ENCODE assay signal across 8 cellular contexts in the genomic region with DNA sequence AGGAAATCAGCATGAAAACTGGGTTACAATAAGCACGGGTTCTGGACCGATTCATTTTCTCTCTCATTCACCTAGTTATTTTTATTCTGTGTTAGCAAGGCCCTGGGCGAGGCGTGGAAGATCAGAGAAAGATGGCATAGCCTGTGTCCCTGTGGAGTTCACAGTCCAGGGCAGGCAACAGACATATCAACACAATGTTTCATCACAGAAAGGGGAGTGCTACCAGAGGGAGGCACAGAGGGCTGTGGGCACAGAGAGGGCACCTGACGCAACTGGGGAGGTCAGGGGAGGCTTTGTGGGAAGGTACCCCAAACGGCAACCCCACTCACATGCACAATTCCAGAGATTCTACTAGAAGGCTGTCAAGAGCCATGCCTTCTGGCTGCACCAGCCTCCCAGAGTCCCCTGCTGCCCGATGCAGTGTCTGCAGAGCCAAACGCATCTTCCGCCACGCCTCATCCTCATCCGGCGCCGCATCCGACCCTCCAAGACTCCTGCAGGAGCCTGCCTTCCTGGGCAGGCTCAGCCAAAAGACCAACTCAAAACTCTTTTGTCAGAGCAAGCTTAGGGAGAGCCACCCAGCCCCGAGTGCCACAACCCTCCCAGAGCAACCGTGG. TPM values are rescaled to one million over a fixed set of nuclear protein-coding genes. Genes with fewer than 3 reads are reported as not detected.
DNase-seq lines count a peak whose midpoint lies in the region; ATAC-seq, FAIRE-seq and TF ChIP-seq lines count a peak whose summit lies in the region.

No MANE protein-coding gene starts in this region.

- intact Hi-C loops in PC-3 (cut with micrococcal nuclease): loop anchor here (5.0 kb wide), 1 partner anchor 36 kb away; a partner anchor contains a TSS

- peak overlapping the region; percentile 93 for H3K4me2 ChIP-seq in PC-3 (ENCODE audit: low read length)
- peak overlapping the region; percentile 80 for H3K4me2 ChIP-seq in osteoblast (ENCODE audit: insufficient read depth, low read length)

- H3K27me3 Mint-ChIP-seq in CD8-positive, alpha-beta memory T cell: no peaks in the 10 kb centered on the region

- H3K4me1 Mint-ChIP-seq in CD8-positive, alpha-beta memory T cell: peaks cover 45 to 70% (median 65%) of the 10 kb centered on the region in 3 donors

- H3F3A ChIP-seq in PC-3 (ENCODE audit: low read length, unreplicated experiment): peaks cover 2% of the 10 kb centered on the region

- peak; percentile 37 for ATAC-seq in PC-3
- ATAC-seq in esophagus mucosa: peak; percentile 9
- no peak for ATAC-seq in HG03196 (IDR thresholded peaks at IDR 0.05; ENCODE audit: unreplicated experiment)

- H3K4me1 ChIP-seq in CD8-positive, alpha-beta memory T cell (ENCODE audit: insufficient read depth, low read length): peaks cover 21% of the 10 kb centered on the region
- H3K4me1 ChIP-seq in PC-3 (ENCODE audit: insufficient read depth, low read length) (peaks cover 24% of the 10 kb centered on the region), osteoblast (ENCODE audit: insufficient read depth, low read length) (peaks cover 20% of the 10 kb centered on the region)

- no peaks in the 10 kb centered on the region for H3K36me3 ChIP-seq in CD8-positive, alpha-beta memory T cell (ENCODE audit: insufficient read depth, low read length)
- H3K36me3 ChIP-seq in PC-3 (ENCODE audit: low read depth, low read length): no peaks in the 10 kb centered on the region; the same call in 1 of the 2 replicates
- peaks cover 6% of the 10 kb centered on the region for H3K36me3 ChIP-seq in osteoblast (ENCODE audit: insufficient read depth, low read length)

- peaks cover 0 to 32% (median 3%) of the 10 kb centered on the region in 3 donors for H3K36me3 Mint-ChIP-seq in CD8-positive, alpha-beta memory T cell

- H3K27me3 ChIP-seq in CD8-positive, alpha-beta memory T cell (ENCODE audit: insufficient read depth, low read length, poor library complexity, severe bottlenecking): no peaks in the 10 kb centered on the region
- H3K27me3 ChIP-seq in PC-3 (ENCODE audit: low read length) (no peaks in the 10 kb centered on the region), osteoblast (ENCODE audit: insufficient read depth, low read length) (no peaks in the 10 kb centered on the region)

- POLR2A ChIA-PET in CD8-positive, alpha-beta memory T cell (lab: Charles Lee): interaction anchor here (0.5 kb wide), 1 partner anchor 553 kb away, joined by 4 read pairs; no protein-coding TSS in a partner anchor
- POLR2A ChIA-PET in PC-3 (lab: Charles Lee; ENCODE audit: unreplicated experiment): no interaction called here

- peak overlapping the region; percentile 18 to 90 (median 72) for H3K27ac Mint-ChIP-seq in CD8-positive, alpha-beta memory T cell

- H3K9me3 Mint-ChIP-seq in CD8-positive, alpha-beta memory T cell: no peaks in the 10 kb centered on the region

- H3K9ac ChIP-seq in PC-3 (ENCODE audit: low read length): peak overlapping the region; percentile 79

- peak overlapping the region; percentile 49 for H3K27ac ChIP-seq in CD8-positive, alpha-beta memory T cell (ENCODE audit: low read depth, low read length)
- no peak overlapping the region for H3K27ac ChIP-seq in PC-3 (ENCODE audit: low read length)
- H3K27ac ChIP-seq in osteoblast (ENCODE audit: low read depth, low read length): peak overlapping the region; percentile 53

- no peak for DNase-seq in CD8-positive, alpha-beta memory T cell
- DNase-seq in PC-3: peak; percentile 23
- DNase-seq in osteoblast (ENCODE audit: insufficient read length, low spot score, missing footprints): peak; percentile 93
- no peak for DNase-seq in GM19239 (ENCODE audit: insufficient read length, low spot score)
- no peak for DNase-seq in medulla oblongata (ENCODE audit: extremely low spot score)
- DNase-seq in effector CD8-positive, alpha-beta T cell (lab: John Stamatoyannopoulos, UW): no peak

- H3K4me3 Mint-ChIP-seq in CD8-positive, alpha-beta memory T cell: peak overlapping the region; percentile 82 to 90 (median 88)

- H4K20me1 ChIP-seq in PC-3 (ENCODE audit: low read length) (peaks cover 15% of the 10 kb centered on the region; the same call in 1 of the 2 replicates), osteoblast (ENCODE audit: insufficient read depth, low read length) (peaks cover 43% of the 10 kb centered on the region)

- H3K79me2 ChIP-seq in PC-3 (ENCODE audit: low read length) (peaks cover 64% of the 10 kb centered on the region), osteoblast (ENCODE audit: insufficient read depth, low read length) (peaks cover 65% of the 10 kb centered on the region)

- H3K9me2 ChIP-seq in PC-3 (replicated peaks; ENCODE audit: low read length): no peaks in the 10 kb centered on the region

- no peak for TF ChIP-seq CTCF in PC-3 (conservative IDR thresholded peaks at IDR 0.05; ENCODE audit: low read depth, low read length)
- TF ChIP-seq CTCF in osteoblast (IDR thresholded peaks at IDR 0.05; ENCODE audit: extremely low read depth, low read depth, low read length): no peak

- no peak for FAIRE-seq in GM19239 (lab: Jason Lieb, UNC)

- H3K9me3 ChIP-seq in CD8-positive, alpha-beta memory T cell (ENCODE audit: low read length): no peaks in the 10 kb centered on the region
- H3K9me3 ChIP-seq in PC-3 (ENCODE audit: low read length) (no peaks in the 10 kb centered on the region), osteoblast (ENCODE audit: low read depth, low read length) (no peaks in the 10 kb centered on the region)

- H3K4me3 ChIP-seq in CD8-positive, alpha-beta memory T cell (ENCODE audit: low read length): peak overlapping the region; percentile 64
- H3K4me3 ChIP-seq in PC-3 (ENCODE audit: low read length) (peak overlapping the region; percentile 93), osteoblast (ENCODE audit: insufficient read depth, low read length) (peak overlapping the region; percentile 84)

- H2AFZ ChIP-seq in PC-3 (ENCODE audit: low read length) (peak overlapping the region; percentile 76; the same call in 1 of the 2 replicates), osteoblast (ENCODE audit: low read length) (no peak overlapping the region)

- CTCF ChIA-PET in CD8-positive, alpha-beta memory T cell (lab: Charles Lee): no interaction called here
- CTCF ChIA-PET in PC-3 (lab: Charles Lee): no interaction called here

- BruUV-seq in PC-3 (replicated peaks; lab: Mats Ljungman, UMichigan): no TSS peak

RNA-seq across cellular contexts. Expression of a gene that starts 1.4 kb away (rescaled TPM):
- 10 to 100 TPM; 72.9 to 76.6 TPM for total RNA-seq in CD8-positive, alpha-beta memory T cell
- polyA plus RNA-seq in CD8-positive, alpha-beta memory T cell: 8.5 TPM
- 33.9 and 41.1 TPM in 2 replicates for total RNA-seq in PC-3 (2014; rRNA removed)
- 31.6 TPM for total RNA-seq in esophagus mucosa
- total RNA-seq in osteoblast: 29.2 and 32.6 TPM in 2 replicates

RNA-seq across cellular contexts. Expression of a gene that starts 36.2 kb away (rescaled TPM):
- 100 to 1,000 TPM; 160 to 164 TPM for total RNA-seq in CD8-positive, alpha-beta memory T cell
- polyA plus RNA-seq in CD8-positive, alpha-beta memory T cell: 61.7 TPM
- total RNA-seq in PC-3 (2014; rRNA removed) (260 and 318 TPM in 2 replicates), esophagus mucosa (64.2 TPM), osteoblast (49.5 and 68.4 TPM in 2 replicates)

RNA-seq across cellular contexts. Expression of a gene that starts 39.1 kb away (rescaled TPM):
- total RNA-seq in CD8-positive, alpha-beta memory T cell: 100 to 1,000 TPM; 138 to 142 TPM
- 140 TPM for polyA plus RNA-seq in CD8-positive, alpha-beta memory T cell
- total RNA-seq in PC-3 (2014; rRNA removed) (217 and 261 TPM in 2 replicates), esophagus mucosa (116 TPM), osteoblast (93.4 and 96.6 TPM in 2 replicates)

RNA-seq across cellular contexts. Expression of a gene that starts 43.3 kb away (rescaled TPM):
- total RNA-seq in CD8-positive, alpha-beta memory T cell: 1 to 10 TPM; 4.2 to 5.1 TPM
- polyA plus RNA-seq in CD8-positive, alpha-beta memory T cell: 0.08 TPM
- total RNA-seq in PC-3 (2014; rRNA removed) (6.2 and 11.7 TPM in 2 replicates), esophagus mucosa (3.3 TPM), osteoblast (1.1 and 1.5 TPM in 2 replicates)

RNA-seq across cellular contexts. Expression of a gene that starts 47.0 kb away (rescaled TPM):
- 10 to 100 TPM; 20.2 to 24.4 TPM for total RNA-seq in CD8-positive, alpha-beta memory T cell
- 17.7 TPM for polyA plus RNA-seq in CD8-positive, alpha-beta memory T cell
- total RNA-seq in PC-3 (2014; rRNA removed) (33.8 and 41.6 TPM in 2 replicates), esophagus mucosa (13.1 TPM), osteoblast (25.6 and 26.8 TPM in 2 replicates)

Comparison
In these comparisons a context has a peak if more than half of its experiments do, and no peak if none do; other contexts are left out.
1. DNase-seq: peak in PC-3 (single experiment) and osteoblast (single experiment); none in CD8-positive, alpha-beta memory T cell (0 of 5), GM19239 (single experiment), medulla oblongata (single experiment) and effector CD8-positive, alpha-beta T cell (single experiment).
2. Peak in every context shown above with its lines, with median percentiles within 50 percentile points of each other: H3K4me3 ChIP-seq.